In genomic region chr11:64107300-64107699, GRCh38 we compare ENCODE assay signal across 36 cellular contexts.
"Had no signal": no experiment of that assay in that cellular context is flagged by ENCODE, and none has a peak within 500 bp of the region (broad histone marks: within the 10 kb centered on the region; RNA-seq: fewer than 3 reads in every experiment).

No MANE protein-coding gene starts in this region.

- H2AFZ ChIP-seq: hepatocyte had no signal

- H3K4me3 Mint-ChIP-seq: activated B cell treated with CpG ODN at 0.5 μM for 24 hours; activated CD8-positive, alpha-beta memory T cell treated with anti-CD3 and anti-CD28 coated beads, Interleukin-2, amount 10 ng/mL, durations not matched to agents 7 days and 5 days; activated CD8-positive, alpha-beta T cell treated with anti-CD3 and anti-CD28 coated beads, Interleukin-2, amount 10 ng/mL, durations not matched to agents 7 days and 5 days; activated naive CD4-positive, alpha-beta T cell treated with anti-CD3 and anti-CD28 coated beads, Interleukin-2, amount 10 ng/mL, durations not matched to agents 7 days and 5 days; activated naive CD8-positive, alpha-beta T cell treated with anti-CD3 and anti-CD28 coated beads, Interleukin-2, amount 10 ng/mL, durations not matched to agents 7 days and 5 days; activated T-cell treated with anti-CD3 and anti-CD28 coated beads, Interleukin-2, amount 50 U/mL, for 24 hours; activated T-cell treated with anti-CD3 and anti-CD28 coated beads, Interleukin-2, amount 50 U/mL, for 72 hours; brain; dendritic cell treated with granulocyte-macrophage colony-stimulating factor and Interleukin-4, amounts not matched to agents 40 ng/mL and 50 ng/mL, for 4 days; T-helper 17 cell; T-helper 2 cell treated with Interferon-gamma antibody and Interleukin-4, amounts not matched to agents 5 μg/mL and 100 μg/mL, for 36 hours had no signal

- H3K9me3 ChIP-seq: ascending aorta, breast epithelium, esophagus muscularis mucosa, gastrocnemius medialis, heart right ventricle had no signal

- H3K27ac Mint-ChIP-seq: activated B cell treated with CpG ODN at 0.5 μM for 24 hours; activated CD8-positive, alpha-beta memory T cell treated with anti-CD3 and anti-CD28 coated beads, Interleukin-2, amount 10 ng/mL, durations not matched to agents 7 days and 5 days; activated CD8-positive, alpha-beta T cell treated with anti-CD3 and anti-CD28 coated beads, Interleukin-2, amount 10 ng/mL, durations not matched to agents 7 days and 5 days; activated naive CD4-positive, alpha-beta T cell treated with anti-CD3 and anti-CD28 coated beads, Interleukin-2, amount 10 ng/mL, durations not matched to agents 7 days and 5 days; activated naive CD4-positive, alpha-beta T cell treated with anti-CD3 and anti-CD28 coated beads, Interleukin-2, amount 50 U/mL, for 72 hours; activated naive CD8-positive, alpha-beta T cell treated with anti-CD3 and anti-CD28 coated beads, Interleukin-2, amount 10 ng/mL, durations not matched to agents 7 days and 5 days; activated T-cell treated with anti-CD3 and anti-CD28 coated beads, Interleukin-2, amount 50 U/mL, for 24 hours; activated T-cell treated with anti-CD3 and anti-CD28 coated beads, Interleukin-2, amount 50 U/mL, for 72 hours; dendritic cell treated with granulocyte-macrophage colony-stimulating factor and Interleukin-4, amounts not matched to agents 40 ng/mL and 50 ng/mL, for 4 days; T-helper 17 cell; T-helper 2 cell treated with Interferon-gamma antibody and Interleukin-4, amounts not matched to agents 5 μg/mL and 100 μg/mL, for 36 hours had no signal

- H3K4me2 ChIP-seq: hepatocyte had no signal

- H3K9me3 Mint-ChIP-seq: activated B cell treated with CpG ODN at 0.5 μM for 24 hours; activated naive CD4-positive, alpha-beta T cell treated with anti-CD3 and anti-CD28 coated beads, Interleukin-2, amount 10 ng/mL, durations not matched to agents 7 days and 5 days; activated naive CD4-positive, alpha-beta T cell treated with anti-CD3 and anti-CD28 coated beads, Interleukin-2, amount 50 U/mL, for 72 hours; activated naive CD8-positive, alpha-beta T cell treated with anti-CD3 and anti-CD28 coated beads, Interleukin-2, amount 10 ng/mL, durations not matched to agents 7 days and 5 days; activated T-cell treated with anti-CD3 and anti-CD28 coated beads, Interleukin-2, amount 50 U/mL, for 24 hours; activated T-cell treated with anti-CD3 and anti-CD28 coated beads, Interleukin-2, amount 50 U/mL, for 72 hours; brain; dendritic cell treated with granulocyte-macrophage colony-stimulating factor and Interleukin-4, amounts not matched to agents 40 ng/mL and 50 ng/mL, for 4 days; T-helper 2 cell treated with Interferon-gamma antibody and Interleukin-4, amounts not matched to agents 5 μg/mL and 100 μg/mL, for 36 hours had no signal

- H3K79me2 ChIP-seq: hepatocyte had no signal

- H3K36me3 Mint-ChIP-seq: activated CD8-positive, alpha-beta memory T cell treated with anti-CD3 and anti-CD28 coated beads, Interleukin-2, amount 10 ng/mL, durations not matched to agents 7 days and 5 days; activated naive CD4-positive, alpha-beta T cell treated with anti-CD3 and anti-CD28 coated beads, Interleukin-2, amount 10 ng/mL, durations not matched to agents 7 days and 5 days; activated naive CD4-positive, alpha-beta T cell treated with anti-CD3 and anti-CD28 coated beads, Interleukin-2, amount 50 U/mL, for 72 hours; activated naive CD8-positive, alpha-beta T cell treated with anti-CD3 and anti-CD28 coated beads, Interleukin-2, amount 10 ng/mL, durations not matched to agents 7 days and 5 days had no signal

- H3K4me3 ChIP-seq: ascending aorta, breast epithelium, cardiac muscle cell, coronary artery, dorsolateral prefrontal cortex, esophagus muscularis mucosa, gastrocnemius medialis, heart right ventricle, hepatocyte had no signal

- H3K4me1 Mint-ChIP-seq: activated B cell treated with CpG ODN at 0.5 μM for 24 hours; activated CD8-positive, alpha-beta memory T cell treated with anti-CD3 and anti-CD28 coated beads, Interleukin-2, amount 10 ng/mL, durations not matched to agents 7 days and 5 days; activated naive CD4-positive, alpha-beta T cell treated with anti-CD3 and anti-CD28 coated beads, Interleukin-2, amount 10 ng/mL, durations not matched to agents 7 days and 5 days; activated naive CD8-positive, alpha-beta T cell treated with anti-CD3 and anti-CD28 coated beads, Interleukin-2, amount 10 ng/mL, durations not matched to agents 7 days and 5 days had no signal

- H3K27ac ChIP-seq: ascending aorta, breast epithelium, cardiac muscle cell, coronary artery, esophagus muscularis mucosa, foreskin keratinocyte, heart right ventricle, hepatocyte, WERI-Rb-1 had no signal

- H3K27me3 Mint-ChIP-seq: activated B cell treated with CpG ODN at 0.5 μM for 24 hours; activated CD8-positive, alpha-beta memory T cell treated with anti-CD3 and anti-CD28 coated beads, Interleukin-2, amount 10 ng/mL, durations not matched to agents 7 days and 5 days; activated naive CD4-positive, alpha-beta T cell treated with anti-CD3 and anti-CD28 coated beads, Interleukin-2, amount 10 ng/mL, durations not matched to agents 7 days and 5 days; activated naive CD8-positive, alpha-beta T cell treated with anti-CD3 and anti-CD28 coated beads, Interleukin-2, amount 10 ng/mL, durations not matched to agents 7 days and 5 days; activated T-cell treated with anti-CD3 and anti-CD28 coated beads, Interleukin-2, amount 50 U/mL, for 24 hours; dendritic cell treated with granulocyte-macrophage colony-stimulating factor and Interleukin-4, amounts not matched to agents 40 ng/mL and 50 ng/mL, for 4 days; T-helper 17 cell had no signal

- ATAC-seq: activated CD4-positive, CD25-positive, alpha-beta regulatory T cell treated with anti-CD3 and anti-CD28 coated beads, Interleukin-2, amount 50 U/mL, for 24 hours; activated CD8-positive, alpha-beta memory T cell treated with anti-CD3 and anti-CD28 coated beads, Interleukin-2, amount 10 ng/mL, durations not matched to agents 7 days and 5 days; activated CD8-positive, alpha-beta T cell treated with anti-CD3 and anti-CD28 coated beads, Interleukin-2, amount 10 ng/mL, durations not matched to agents 7 days and 5 days; activated naive CD4-positive, alpha-beta T cell treated with anti-CD3 and anti-CD28 coated beads, Interleukin-2, amount 50 U/mL, for 72 hours; activated T-cell treated with anti-CD3 and anti-CD28 coated beads, Interleukin-2, amount 50 U/mL, for 72 hours; foreskin keratinocyte; gastrocnemius medialis; heart right ventricle; T-helper 17 cell had no signal

- DNase-seq: activated B cell treated with CpG ODN at 0.5 μM for 24 hours; activated CD4-positive, alpha-beta T cell treated with anti-CD3 and anti-CD28 coated beads for 48 hours; activated CD4-positive, alpha-beta T cell treated with anti-CD3 and anti-CD28 coated beads, Interleukin-2, amount 50 U/mL, for 1 hour; activated CD4-positive, alpha-beta T cell treated with anti-CD3 and anti-CD28 coated beads, Interleukin-2, amount 50 U/mL, for 48 hours; activated CD8-positive, alpha-beta memory T cell treated with anti-CD3 and anti-CD28 coated beads, Interleukin-2, amount 10 ng/mL, durations not matched to agents 7 days and 5 days; activated CD8-positive, alpha-beta memory T cell treated with anti-CD3 and anti-CD28 coated beads, Interleukin-2, amount 50 U/mL, for 4 hours; activated CD8-positive, alpha-beta T cell treated with anti-CD3 and anti-CD28 coated beads, Interleukin-2, amount 10 ng/mL, durations not matched to agents 7 days and 5 days; activated gamma-delta T cell; activated naive CD4-positive, alpha-beta T cell; activated naive CD4-positive, alpha-beta T cell treated with anti-CD3 and anti-CD28 coated beads, Interleukin-2, amount 10 ng/mL, durations not matched to agents 7 days and 5 days; activated naive CD8-positive, alpha-beta T cell treated with anti-CD3 and anti-CD28 coated beads, Interleukin-2, amount 10 ng/mL, durations not matched to agents 7 days and 5 days; activated T-cell treated with anti-CD3 and anti-CD28 coated beads for 4 hours; activated T-cell treated with anti-CD3 and anti-CD28 coated beads, Interleukin-2, amount 50 U/mL, for 24 hours; activated T-cell treated with anti-CD3 and anti-CD28 coated beads, Interleukin-2, amount 50 U/mL, for 72 hours; central memory CD4-positive, alpha-beta T cell; cerebellar nuclear complex; dorsolateral prefrontal cortex; effector memory CD4-positive, alpha-beta T cell; erythroblast; foreskin keratinocyte; gastrocnemius medialis; heart right ventricle; T-helper 17 cell; T1000; WERI-Rb-1 had no signal

- H3K27me3 ChIP-seq: ascending aorta, breast epithelium, cardiac muscle cell, dorsolateral prefrontal cortex, esophagus muscularis mucosa, foreskin keratinocyte, gastrocnemius medialis, heart right ventricle, hepatocyte had no signal

- H3K36me3 ChIP-seq: ascending aorta, breast epithelium, cardiac muscle cell, esophagus muscularis mucosa, gastrocnemius medialis, heart right ventricle, WERI-Rb-1 had no signal

- H3K4me1 ChIP-seq: ascending aorta, breast epithelium, foreskin keratinocyte had no signal
